Comparison of ENCODE assay signal across 18 cellular contexts in the genomic region with DNA sequence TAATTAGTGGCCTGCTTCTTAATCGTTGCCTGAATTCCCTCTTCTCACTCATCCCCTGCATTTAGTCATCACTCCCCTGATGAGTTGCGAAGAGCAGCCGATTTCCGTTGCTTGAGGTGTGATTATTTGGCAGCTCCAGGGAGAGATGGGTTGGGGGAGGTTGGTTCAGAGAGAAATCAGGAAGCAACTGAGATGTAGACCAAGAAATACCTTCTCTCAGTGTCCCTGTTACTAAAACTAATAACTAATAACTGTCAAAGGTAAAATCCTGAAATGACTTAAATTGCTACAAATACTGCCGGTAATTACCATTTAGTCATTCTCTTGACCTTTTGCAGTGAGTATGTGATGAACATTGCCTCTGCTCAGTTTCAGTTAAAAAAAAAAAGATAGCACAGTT.
DNase-seq lines count a peak whose midpoint lies in the region; TF ChIP-seq lines count a peak whose summit lies in the region.
"Had no signal": no experiment of that assay in that cellular context is flagged by ENCODE, and none has a peak within 500 bp of the region (broad histone marks: within the 10 kb centered on the region; RNA-seq: fewer than 3 reads in every experiment).

No MANE protein-coding gene starts in this region.

- no peaks in the 10 kb centered on the region for H3K4me1 ChIP-seq in BE2C

- intact Hi-C loops in activated CD4-positive, alpha-beta memory T cell treated with anti-CD3 and anti-CD28 coated beads for 36 hours (cut with micrococcal nuclease): no loop called here

- no peaks in the 10 kb centered on the region for H3K36me3 ChIP-seq in BE2C

- H3K27ac Mint-ChIP-seq in activated CD4-positive, alpha-beta memory T cell treated with anti-CD3 and anti-CD28 coated beads for 36 hours: peak overlapping the region; percentile 35
- H3K27ac Mint-ChIP-seq in activated CD4-positive, alpha-beta memory T cell treated with anti-CD3 and anti-CD28 coated beads, Interleukin-2, amount 10 ng/mL, durations not matched to agents 7 days and 5 days: no peak overlapping the region
- H3K27ac Mint-ChIP-seq: CD14-positive monocyte had no signal

- H3K4me3 Mint-ChIP-seq in activated CD4-positive, alpha-beta memory T cell treated with anti-CD3 and anti-CD28 coated beads for 36 hours: no peak overlapping the region
- H3K4me3 Mint-ChIP-seq in activated CD4-positive, alpha-beta memory T cell treated with anti-CD3 and anti-CD28 coated beads, Interleukin-2, amount 10 ng/mL, durations not matched to agents 7 days and 5 days: no peak overlapping the region
- H3K4me3 Mint-ChIP-seq: CD14-positive monocyte had no signal

- peaks cover 71% of the 10 kb centered on the region for H3K4me1 Mint-ChIP-seq in activated CD4-positive, alpha-beta memory T cell treated with anti-CD3 and anti-CD28 coated beads for 36 hours (ENCODE audit: low read depth)
- peaks cover 21% of the 10 kb centered on the region for H3K4me1 Mint-ChIP-seq in activated CD4-positive, alpha-beta memory T cell treated with anti-CD3 and anti-CD28 coated beads, Interleukin-2, amount 10 ng/mL, durations not matched to agents 7 days and 5 days

- CTCF ChIA-PET in activated CD4-positive, alpha-beta memory T cell treated with anti-CD3 and anti-CD28 coated beads for 36 hours (lab: Charles Lee): no interaction called here
- CTCF ChIA-PET in activated CD4-positive, alpha-beta memory T cell treated with anti-CD3 and anti-CD28 coated beads, Interleukin-2, amount 10 ng/mL, durations not matched to agents 7 days and 5 days (lab: Charles Lee): no interaction called here

- no peaks in the 10 kb centered on the region for H3K9me3 ChIP-seq in BE2C

- H3K4me3 ChIP-seq in BE2C (ENCODE audit: low read depth, low read length): no peak overlapping the region
- H3K4me3 ChIP-seq: A549 had no signal

- TF ChIP-seq CTCF in BE2C (IDR thresholded peaks at IDR 0.05; ENCODE audit: low read depth, low read length): no peak

- POLR2A ChIA-PET in activated CD4-positive, alpha-beta memory T cell treated with anti-CD3 and anti-CD28 coated beads for 36 hours (lab: Charles Lee): interaction anchor here (1.4 kb wide), 2 partner anchors 12 to 76 kb away, joined by 3 to 6 read pairs; a partner anchor contains a TSS
- POLR2A ChIA-PET in activated CD4-positive, alpha-beta memory T cell treated with anti-CD3 and anti-CD28 coated beads, Interleukin-2, amount 10 ng/mL, durations not matched to agents 7 days and 5 days (lab: Charles Lee): no interaction called here

- no peaks in the 10 kb centered on the region for H3K27me3 Mint-ChIP-seq in activated CD4-positive, alpha-beta memory T cell treated with anti-CD3 and anti-CD28 coated beads for 36 hours
- H3K27me3 Mint-ChIP-seq in activated CD4-positive, alpha-beta memory T cell treated with anti-CD3 and anti-CD28 coated beads, Interleukin-2, amount 10 ng/mL, durations not matched to agents 7 days and 5 days: peaks cover 5% of the 10 kb centered on the region

- DNase-seq in activated CD4-positive, alpha-beta memory T cell treated with anti-CD3 and anti-CD28 coated beads for 36 hours: peak; percentile 50
- DNase-seq in activated CD4-positive, alpha-beta memory T cell treated with anti-CD3 and anti-CD28 coated beads, Interleukin-2, amount 10 ng/mL, durations not matched to agents 7 days and 5 days: no peak
- DNase-seq in stimulated activated CD4-positive, alpha-beta T cell treated with anti-CD3 and anti-CD28 coated beads, Interleukin-4, amount 100 ng/mL, for 24 hours: peak; percentile 19
- no peak for DNase-seq in stimulated activated CD4-positive, alpha-beta T cell treated with anti-CD3 and anti-CD28 coated beads, Interleukin-2, amount 100 ng/mL, for 24 hours
- peak; percentile 76 for DNase-seq in islet precursor cell
- no peak for DNase-seq in BE2C
- no peak for DNase-seq in NCI-H2196 treated with DMSO at 0.1 percent for 48 hours (lab: John Stamatoyannopoulos, UW; ENCODE audit: unreplicated experiment)
- no peak for DNase-seq in central memory CD4-positive, alpha-beta T cell
- DNase-seq: COR-L47, DMS153, EL, H7, KBM-7, NCI-H1436 treated with DMSO at 0.1 percent for 48 hours, NCI-H2081 treated with DMSO at 0.1 percent for 48 hours, NCI-H774 had no signal

- no peaks in the 10 kb centered on the region for H3K27me3 ChIP-seq in BE2C

- peaks cover 13% of the 10 kb centered on the region for H3K36me3 Mint-ChIP-seq in activated CD4-positive, alpha-beta memory T cell treated with anti-CD3 and anti-CD28 coated beads for 36 hours
- H3K36me3 Mint-ChIP-seq in activated CD4-positive, alpha-beta memory T cell treated with anti-CD3 and anti-CD28 coated beads, Interleukin-2, amount 10 ng/mL, durations not matched to agents 7 days and 5 days (ENCODE audit: low read depth): peaks cover 45% of the 10 kb centered on the region

- H3K9me3 Mint-ChIP-seq in activated CD4-positive, alpha-beta memory T cell treated with anti-CD3 and anti-CD28 coated beads for 36 hours: peaks cover 9% of the 10 kb centered on the region
- H3K9me3 Mint-ChIP-seq in activated CD4-positive, alpha-beta memory T cell treated with anti-CD3 and anti-CD28 coated beads, Interleukin-2, amount 10 ng/mL, durations not matched to agents 7 days and 5 days: peaks cover 10% of the 10 kb centered on the region

Comparison
In these comparisons a context has a peak if more than half of its experiments do, and no peak if none do; other contexts are left out.
1. DNase-seq: peak in activated CD4-positive, alpha-beta memory T cell treated with anti-CD3 and anti-CD28 coated beads for 36 hours (single experiment), stimulated activated CD4-positive, alpha-beta T cell treated with anti-CD3 and anti-CD28 coated beads, Interleukin-4, amount 100 ng/mL, for 24 hours (single experiment) and islet precursor cell (single experiment); none in activated CD4-positive, alpha-beta memory T cell treated with anti-CD3 and anti-CD28 coated beads, Interleukin-2, amount 10 ng/mL, durations not matched to agents 7 days and 5 days (single experiment), stimulated activated CD4-positive, alpha-beta T cell treated with anti-CD3 and anti-CD28 coated beads, Interleukin-2, amount 100 ng/mL, for 24 hours (0 of 2), BE2C (single experiment), NCI-H2196 treated with DMSO at 0.1 percent for 48 hours (single experiment) and central memory CD4-positive, alpha-beta T cell (single experiment).